15 cellular contexts compared by ENCODE assay signal in genomic region chrX:57900961-57901360, GRCh38. TPM values are rescaled to one million over a fixed set of nuclear protein-coding genes. Genes with fewer than 3 reads are reported as not detected.
DNase-seq lines count a peak whose midpoint lies in the region; ATAC-seq and TF ChIP-seq lines count a peak whose summit lies in the region.
"Had no signal": no experiment of that assay in that cellular context is flagged by ENCODE, and none has a peak within 500 bp of the region (broad histone marks: within the 10 kb centered on the region; RNA-seq: fewer than 3 reads in every experiment).

No MANE protein-coding gene starts in this region.

- H3K9me3 ChIP-seq in skeletal muscle satellite cell (replicated peaks; ENCODE audit: low read length) = no peaks in the 10 kb centered on the region
- H3K9me3 ChIP-seq: ovary had no signal

- intact Hi-C loops in left ventricle myocardium superior (cut with micrococcal nuclease) = no loop called here

- peak; percentile 72 for ATAC-seq in left ventricle myocardium superior
- ATAC-seq: stimulated activated effector memory CD8-positive, alpha-beta T cell treated with anti-CD3 and anti-CD28 coated beads, Interleukin-12 subunit alpha, Interleukin-12 subunit beta, amount 100 ng/mL, for 72 hours had no signal

- peaks cover 3% of the 10 kb centered on the region for H3K4me1 ChIP-seq in skeletal muscle satellite cell (ENCODE audit: control insufficient read depth, insufficient read depth, low read length)

- no peak overlapping the region for H3K9ac ChIP-seq in skeletal muscle satellite cell (ENCODE audit: low read depth, low read length)

- peak overlapping the region; percentile 15 for H3K4me2 ChIP-seq in skeletal muscle satellite cell (ENCODE audit: low read length)

- H3K4me3 ChIP-seq in brain microvascular endothelial cell (ENCODE audit: low read depth, low read length) = no peak overlapping the region
- no peak overlapping the region for H3K4me3 ChIP-seq in skeletal muscle satellite cell (ENCODE audit: low read length)
- H3K4me3 ChIP-seq: lung, ovary had no signal

- H3K27me3 ChIP-seq in brain microvascular endothelial cell (replicated peaks) = no peaks in the 10 kb centered on the region
- no peaks in the 10 kb centered on the region for H3K27me3 ChIP-seq in skeletal muscle satellite cell (ENCODE audit: control insufficient read depth, insufficient read depth, low read length)
- H3K27me3 ChIP-seq: ovary had no signal

- H3K36me3 ChIP-seq in brain microvascular endothelial cell (replicated peaks) (no peaks in the 10 kb centered on the region), skeletal muscle satellite cell (ENCODE audit: insufficient read depth, low read length) (no peaks in the 10 kb centered on the region)
- H3K36me3 ChIP-seq: ovary had no signal

- no peak for TF ChIP-seq CTCF in brain microvascular endothelial cell (IDR thresholded peaks at IDR 0.05; ENCODE audit: low read depth, low read length, missing control alignments)

- H3K27ac ChIP-seq in brain microvascular endothelial cell = no peak overlapping the region
- H3K27ac ChIP-seq: ovary had no signal

- DNase-seq in GM04503 (ENCODE audit: low read depth) (peak; percentile 33), brain microvascular endothelial cell (peak; percentile 8), left ventricle myocardium superior (no peak), T-helper 2 cell (no peak), iPS-NIHi11 (ENCODE audit: low spot score) (no peak), amniotic stem cell (lab: John Stamatoyannopoulos, UW) (no peak)
- DNase-seq in activated CD4-positive, alpha-beta T cell treated with anti-CD3 and anti-CD28 coated beads for 48 hours = no peak
- DNase-seq: activated CD4-positive, alpha-beta memory T cell treated with anti-CD3 and anti-CD28 coated beads, Interleukin-2, amount 10 ng/mL, durations not matched to agents 7 days and 5 days; activated effector memory CD4-positive, alpha-beta T cell treated with anti-CD3 and anti-CD28 coated beads, Interleukin-2, amount 50 U/mL, for 16 hours; Karpas-422; ovary; stimulated activated CD4-positive, alpha-beta T cell treated with anti-CD3 and anti-CD28 coated beads, Interleukin-2, amount 100 ng/mL, for 24 hours had no signal

- in situ Hi-C loops in brain microvascular endothelial cell (cut with HindIII; ENCODE audit: low pct_ligation_motif_present, low sequenced_read_pairs) = no loop called here

RNA-seq across cellular contexts. Expression of gene ZXDA, which starts 9.3 kb away (rescaled TPM):
- total RNA-seq in left ventricle myocardium superior = 3.7 TPM
- 4.1 and 4.6 TPM in 2 replicates for total RNA-seq in skeletal muscle satellite cell (2012; rRNA removed)

Comparison
In these comparisons a context has a peak if more than half of its experiments do, and no peak if none do; other contexts are left out.
1. DNase-seq: peak in GM04503 (single experiment) and brain microvascular endothelial cell (single experiment); none in left ventricle myocardium superior (single experiment), T-helper 2 cell (0 of 5), activated CD4-positive, alpha-beta T cell treated with anti-CD3 and anti-CD28 coated beads for 48 hours (single experiment), iPS-NIHi11 (single experiment) and amniotic stem cell (single experiment).